In genomic region chr16:29899516-29900101, GRCh38 we compare ENCODE assay signal across 1 cellular context.
TF ChIP-seq lines count a peak whose summit lies in the region.

Gene SEZ6L2 (minus strand): TSS chr16:29899550. CDS start chr16:29899019, 531 bp downstream.

TF ChIP-seq in HepG2, 621 proteins besides CTCF, POLR2A, EP300 and RAD21 (continued from another document):
- TF ChIP-seq ZBTB33 (CRISPR knock-in tag; IDR thresholded peaks at IDR 0.05) (no peak; the same call in 1 of the 2 replicates), ESRRA (CRISPR knock-in tag; IDR thresholded peaks at IDR 0.05; ENCODE audit: low read depth) (no peak), PHB2 (IDR thresholded peaks at IDR 0.05; ENCODE audit: partially characterized antibody) (no peak), ZBTB39 (CRISPR knock-in tag; IDR thresholded peaks at IDR 0.05) (0 out of 2 replicates have a peak, but pooled peaks have one; percentile 64), ZNF234 (CRISPR knock-in tag; conservative IDR thresholded peaks at IDR 0.05) (no peak), ZNF883 (CRISPR knock-in tag; IDR thresholded peaks at IDR 0.05; ENCODE audit: not compliant biosample characterization) (peak; percentile 13), SALL2 (CRISPR knock-in tag; IDR thresholded peaks at IDR 0.05) (no peak; the same call in 1 of the 2 replicates), FOXC1 (CRISPR knock-in tag; IDR thresholded peaks at IDR 0.05; ENCODE audit: borderline replicate concordance) (peak; percentile 97), RFXANK (CRISPR knock-in tag; IDR thresholded peaks at IDR 0.05) (peak; percentile 95), RARG (CRISPR knock-in tag; IDR thresholded peaks at IDR 0.05; ENCODE audit: low read depth) (no peak), TERF1 (CRISPR knock-in tag; IDR thresholded peaks at IDR 0.05) (0 out of 2 replicates have a peak, but pooled peaks have one; percentile 64), RFXAP (CRISPR knock-in tag; IDR thresholded peaks at IDR 0.05; ENCODE audit: borderline replicate concordance) (peak; percentile 91; the same call in 1 of the 2 replicates), PHF8 (CRISPR knock-in tag; IDR thresholded peaks at IDR 0.05) (peak; percentile 61), ZNF432 (CRISPR knock-in tag; IDR thresholded peaks at IDR 0.05; ENCODE audit: borderline replicate concordance) (no peak), MED13 (CRISPR knock-in tag; IDR thresholded peaks at IDR 0.05) (no peak; the same call in none of the 2 replicates), ZNF446 (CRISPR knock-in tag; IDR thresholded peaks at IDR 0.05) (no peak), ZNF75D (CRISPR knock-in tag; IDR thresholded peaks at IDR 0.05; ENCODE audit: borderline replicate concordance) (no peak; the same call in 1 of the 2 replicates), ZNF629 (CRISPR knock-in tag; conservative IDR thresholded peaks at IDR 0.05) (0 out of 2 replicates have a peak, but pooled peaks have one; percentile 45), NR1H2 (CRISPR knock-in tag; IDR thresholded peaks at IDR 0.05; ENCODE audit: borderline replicate concordance, low read depth) (no peak), KLF11 (CRISPR knock-in tag; IDR thresholded peaks at IDR 0.05) (no peak; the same call in none of the 2 replicates), THAP11 (CRISPR knock-in tag; IDR thresholded peaks at IDR 0.05) (peak; percentile 35), ZNF232 (CRISPR knock-in tag; IDR thresholded peaks at IDR 0.05; ENCODE audit: borderline replicate concordance) (peak; percentile 99), RXRB (CRISPR knock-in tag; IDR thresholded peaks at IDR 0.05; ENCODE audit: borderline replicate concordance) (peak; percentile 23; the same call in 1 of the 2 replicates), ZNF362 (CRISPR knock-in tag; IDR thresholded peaks at IDR 0.05; ENCODE audit: borderline replicate concordance) (no peak), MIER3 (CRISPR knock-in tag; IDR thresholded peaks at IDR 0.05; ENCODE audit: borderline replicate concordance) (no peak), ZBTB37 (CRISPR knock-in tag; IDR thresholded peaks at IDR 0.05) (0 out of 2 replicates have a peak, but pooled peaks have one; percentile 12), TCF7 (IDR thresholded peaks at IDR 0.05; ENCODE audit: low read depth) (no peak), MTA1 (CRISPR knock-in tag; IDR thresholded peaks at IDR 0.05; ENCODE audit: borderline replicate concordance) (no peak), ZNF510 (CRISPR knock-in tag; IDR thresholded peaks at IDR 0.05; ENCODE audit: low read depth) (no peak), ZNF850 (CRISPR knock-in tag; conservative IDR thresholded peaks at IDR 0.05) (no peak), CAMTA2 (CRISPR knock-in tag; IDR thresholded peaks at IDR 0.05; ENCODE audit: borderline replicate concordance) (no peak), ZNF83 (CRISPR knock-in tag; IDR thresholded peaks at IDR 0.05; ENCODE audit: borderline replicate concordance) (peak; percentile 77), ZNF563 (CRISPR knock-in tag; IDR thresholded peaks at IDR 0.05) (no peak), REST (IDR thresholded peaks at IDR 0.05; ENCODE audit: borderline replicate concordance in 1 of 2, low read depth in 1 of 2, low read length in 2 of 2) (peak; percentile 93 to 97; a peak in 3 of 4 replicates), KLF12 (CRISPR knock-in tag; IDR thresholded peaks at IDR 0.05; ENCODE audit: borderline replicate concordance) (no peak), CHCHD3 (CRISPR knock-in tag; IDR thresholded peaks at IDR 0.05) (no peak), ZNF572 (CRISPR knock-in tag; IDR thresholded peaks at IDR 0.05) (no peak)
- TF ChIP-seq, protein P1, sequence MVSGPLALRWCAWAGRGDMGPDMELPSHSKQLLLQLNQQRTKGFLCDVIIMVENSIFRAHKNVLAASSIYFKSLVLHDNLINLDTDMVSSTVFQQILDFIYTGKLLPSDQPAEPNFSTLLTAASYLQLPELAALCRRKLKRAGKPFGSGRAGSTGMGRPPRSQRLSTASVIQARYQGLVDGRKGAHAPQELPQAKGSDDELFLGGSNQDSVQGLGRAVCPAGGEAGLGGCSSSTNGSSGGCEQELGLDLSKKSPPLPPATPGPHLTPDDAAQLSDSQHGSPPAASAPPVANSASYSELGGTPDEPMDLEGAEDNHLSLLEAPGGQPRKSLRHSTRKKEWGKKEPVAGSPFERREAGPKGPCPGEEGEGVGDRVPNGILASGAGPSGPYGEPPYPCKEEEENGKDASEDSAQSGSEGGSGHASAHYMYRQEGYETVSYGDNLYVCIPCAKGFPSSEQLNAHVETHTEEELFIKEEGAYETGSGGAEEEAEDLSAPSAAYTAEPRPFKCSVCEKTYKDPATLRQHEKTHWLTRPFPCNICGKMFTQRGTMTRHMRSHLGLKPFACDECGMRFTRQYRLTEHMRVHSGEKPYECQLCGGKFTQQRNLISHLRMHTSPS (CRISPR knock-in tag; IDR thresholded peaks at IDR 0.05; ENCODE audit: low read depth): no peak
- TF ChIP-seq, protein P2, sequence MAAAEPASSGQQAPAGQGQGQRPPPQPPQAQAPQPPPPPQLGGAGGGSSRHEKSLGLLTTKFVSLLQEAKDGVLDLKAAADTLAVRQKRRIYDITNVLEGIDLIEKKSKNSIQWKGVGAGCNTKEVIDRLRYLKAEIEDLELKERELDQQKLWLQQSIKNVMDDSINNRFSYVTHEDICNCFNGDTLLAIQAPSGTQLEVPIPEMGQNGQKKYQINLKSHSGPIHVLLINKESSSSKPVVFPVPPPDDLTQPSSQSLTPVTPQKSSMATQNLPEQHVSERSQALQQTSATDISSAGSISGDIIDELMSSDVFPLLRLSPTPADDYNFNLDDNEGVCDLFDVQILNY (CRISPR knock-in tag; conservative IDR thresholded peaks at IDR 0.05): peak; percentile 88; the same call in 1 of the 2 replicates
- TF ChIP-seq, protein P3, sequence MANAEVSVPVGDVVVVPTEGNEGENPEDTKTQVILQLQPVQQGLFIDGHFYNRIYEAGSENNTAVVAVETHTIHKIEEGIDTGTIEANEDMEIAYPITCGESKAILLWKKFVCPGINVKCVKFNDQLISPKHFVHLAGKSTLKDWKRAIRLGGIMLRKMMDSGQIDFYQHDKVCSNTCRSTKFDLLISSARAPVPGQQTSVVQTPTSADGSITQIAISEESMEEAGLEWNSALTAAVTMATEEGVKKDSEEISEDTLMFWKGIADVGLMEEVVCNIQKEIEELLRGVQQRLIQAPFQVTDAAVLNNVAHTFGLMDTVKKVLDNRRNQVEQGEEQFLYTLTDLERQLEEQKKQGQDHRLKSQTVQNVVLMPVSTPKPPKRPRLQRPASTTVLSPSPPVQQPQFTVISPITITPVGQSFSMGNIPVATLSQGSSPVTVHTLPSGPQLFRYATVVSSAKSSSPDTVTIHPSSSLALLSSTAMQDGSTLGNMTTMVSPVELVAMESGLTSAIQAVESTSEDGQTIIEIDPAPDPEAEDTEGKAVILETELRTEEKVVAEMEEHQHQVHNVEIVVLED (CRISPR knock-in tag; IDR thresholded peaks at IDR 0.05; ENCODE audit: borderline replicate concordance): peak; percentile 61; the same call in 1 of the 2 replicates
